In the genomic region with DNA sequence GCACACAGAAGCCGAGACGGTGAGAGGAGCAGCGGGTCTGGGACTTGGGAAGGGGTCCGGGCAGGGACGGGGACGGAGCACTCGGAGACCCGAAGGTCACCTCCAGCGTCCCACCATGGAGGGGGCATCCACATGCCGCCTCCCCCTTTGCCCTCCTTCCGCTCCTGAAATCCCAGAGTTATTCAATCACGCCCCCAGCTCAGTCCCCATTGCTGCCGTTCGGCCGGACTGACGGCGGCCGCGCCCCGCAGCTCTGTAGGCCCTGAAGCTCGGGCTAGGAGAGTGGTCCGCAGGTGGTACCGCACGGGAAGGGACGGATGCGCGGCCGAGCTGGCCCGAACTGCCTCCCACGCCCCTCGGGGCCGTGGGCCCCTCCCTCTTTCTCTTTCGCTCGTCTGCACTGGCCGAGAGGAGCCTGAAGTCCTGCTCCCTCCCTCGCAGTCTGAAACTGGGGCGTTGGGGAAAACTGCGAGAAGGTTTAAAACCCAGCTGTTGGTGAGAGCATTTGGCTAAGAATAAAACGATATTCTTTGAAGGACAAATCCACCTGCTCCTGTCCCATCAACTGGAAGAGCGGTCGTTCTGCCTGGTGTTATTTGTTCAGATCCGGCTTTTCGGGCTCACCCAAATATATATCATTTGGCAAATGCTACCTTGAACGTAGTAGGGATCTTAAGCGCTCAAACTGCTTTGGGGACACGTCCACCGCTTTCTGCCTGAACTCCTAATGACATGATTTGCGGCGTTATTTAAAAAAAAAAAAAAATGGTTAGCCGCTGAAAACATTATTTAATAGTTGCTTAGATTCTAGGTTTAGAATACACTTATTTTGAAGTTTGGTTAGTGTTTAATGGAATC, we compare ENCODE assay signal across 1 cellular context.
A peak's percentile ranks its signal among the peaks of the same experiment; 100 is the strongest.
TF ChIP-seq lines count a peak whose summit lies in the region.

No MANE protein-coding gene starts in this region.

TF ChIP-seq in K562, 482 proteins besides CTCF, POLR2A, EP300 and RAD21 (continued from another document and continues in another):
- TF ChIP-seq PATZ1 (CRISPR knock-in tag; IDR thresholded peaks at IDR 0.05; ENCODE audit: borderline replicate concordance): 0 out of 2 replicates have a peak, but pooled peaks have one; percentile 29
- TF ChIP-seq HDAC2 (IDR thresholded peaks at IDR 0.05): 0 out of 2 replicates have a peak, but pooled peaks have one; percentile 39
- no peak for TF ChIP-seq NFYB (IDR thresholded peaks at IDR 0.05; ENCODE audit: extremely low read depth, insufficient read length)
- peak; percentile 85 for TF ChIP-seq RBM22 (IDR thresholded peaks at IDR 0.05; ENCODE audit: low read depth, low read length, poor library complexity, severe bottlenecking)
- TF ChIP-seq IRF9 (tag; IDR thresholded peaks at IDR 0.05): no peak
- peak; percentile 7; the same call in 1 of the 2 replicates for TF ChIP-seq CREB1 (IDR thresholded peaks at IDR 0.05)
- peak; percentile 6; the same call in 1 of the 2 replicates for TF ChIP-seq CREB1 (CRISPR knock-in tag; IDR thresholded peaks at IDR 0.05)
- no peak for TF ChIP-seq ZNF24 (IDR thresholded peaks at IDR 0.05)
- peak; percentile 59 for TF ChIP-seq RBBP5 (IDR thresholded peaks at IDR 0.05; ENCODE audit: borderline replicate concordance, insufficient read depth, low read length, poor library complexity, severe bottlenecking)
- no peak for TF ChIP-seq TCFL5 (CRISPR knock-in tag; conservative IDR thresholded peaks at IDR 0.05)
- no peak; the same call in 1 of the 2 replicates for TF ChIP-seq ZNF143 (CRISPR knock-in tag; IDR thresholded peaks at IDR 0.05)
- TF ChIP-seq RBM15 (IDR thresholded peaks at IDR 0.05; ENCODE audit: insufficient read depth, low read length): no peak
- TF ChIP-seq ZNF165 (CRISPR knock-in tag; IDR thresholded peaks at IDR 0.05; ENCODE audit: borderline replicate concordance): no peak
- TF ChIP-seq ELK1 (CRISPR knock-in tag; IDR thresholded peaks at IDR 0.05): no peak
- TF ChIP-seq, protein P1, sequence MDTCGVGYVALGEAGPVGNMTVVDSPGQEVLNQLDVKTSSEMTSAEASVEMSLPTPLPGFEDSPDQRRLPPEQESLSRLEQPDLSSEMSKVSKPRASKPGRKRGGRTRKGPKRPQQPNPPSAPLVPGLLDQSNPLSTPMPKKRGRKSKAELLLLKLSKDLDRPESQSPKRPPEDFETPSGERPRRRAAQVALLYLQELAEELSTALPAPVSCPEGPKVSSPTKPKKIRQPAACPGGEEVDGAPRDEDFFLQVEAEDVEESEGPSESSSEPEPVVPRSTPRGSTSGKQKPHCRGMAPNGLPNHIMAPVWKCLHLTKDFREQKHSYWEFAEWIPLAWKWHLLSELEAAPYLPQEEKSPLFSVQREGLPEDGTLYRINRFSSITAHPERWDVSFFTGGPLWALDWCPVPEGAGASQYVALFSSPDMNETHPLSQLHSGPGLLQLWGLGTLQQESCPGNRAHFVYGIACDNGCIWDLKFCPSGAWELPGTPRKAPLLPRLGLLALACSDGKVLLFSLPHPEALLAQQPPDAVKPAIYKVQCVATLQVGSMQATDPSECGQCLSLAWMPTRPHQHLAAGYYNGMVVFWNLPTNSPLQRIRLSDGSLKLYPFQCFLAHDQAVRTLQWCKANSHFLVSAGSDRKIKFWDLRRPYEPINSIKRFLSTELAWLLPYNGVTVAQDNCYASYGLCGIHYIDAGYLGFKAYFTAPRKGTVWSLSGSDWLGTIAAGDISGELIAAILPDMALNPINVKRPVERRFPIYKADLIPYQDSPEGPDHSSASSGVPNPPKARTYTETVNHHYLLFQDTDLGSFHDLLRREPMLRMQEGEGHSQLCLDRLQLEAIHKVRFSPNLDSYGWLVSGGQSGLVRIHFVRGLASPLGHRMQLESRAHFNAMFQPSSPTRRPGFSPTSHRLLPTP (IDR thresholded peaks at IDR 0.05; ENCODE audit: borderline replicate concordance, extremely low read depth, insufficient read length): no peak
- TF ChIP-seq ZNF609 (CRISPR knock-in tag; IDR thresholded peaks at IDR 0.05; ENCODE audit: borderline replicate concordance): no peak
- 0 out of 2 replicates have a peak, but pooled peaks have one; percentile 47 for TF ChIP-seq ZBTB17 (CRISPR knock-in tag; IDR thresholded peaks at IDR 0.05)
- TF ChIP-seq NFE2 (IDR thresholded peaks at IDR 0.05; ENCODE audit: low read depth): no peak
- TF ChIP-seq HMG20A (CRISPR knock-in tag; conservative IDR thresholded peaks at IDR 0.05): no peak
- TF ChIP-seq, protein P2, sequence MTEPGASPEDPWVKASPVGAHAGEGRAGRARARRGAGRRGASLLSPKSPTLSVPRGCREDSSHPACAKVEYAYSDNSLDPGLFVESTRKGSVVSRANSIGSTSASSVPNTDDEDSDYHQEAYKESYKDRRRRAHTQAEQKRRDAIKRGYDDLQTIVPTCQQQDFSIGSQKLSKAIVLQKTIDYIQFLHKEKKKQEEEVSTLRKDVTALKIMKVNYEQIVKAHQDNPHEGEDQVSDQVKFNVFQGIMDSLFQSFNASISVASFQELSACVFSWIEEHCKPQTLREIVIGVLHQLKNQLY (CRISPR knock-in tag; conservative IDR thresholded peaks at IDR 0.05): no peak
- TF ChIP-seq, protein P3, sequence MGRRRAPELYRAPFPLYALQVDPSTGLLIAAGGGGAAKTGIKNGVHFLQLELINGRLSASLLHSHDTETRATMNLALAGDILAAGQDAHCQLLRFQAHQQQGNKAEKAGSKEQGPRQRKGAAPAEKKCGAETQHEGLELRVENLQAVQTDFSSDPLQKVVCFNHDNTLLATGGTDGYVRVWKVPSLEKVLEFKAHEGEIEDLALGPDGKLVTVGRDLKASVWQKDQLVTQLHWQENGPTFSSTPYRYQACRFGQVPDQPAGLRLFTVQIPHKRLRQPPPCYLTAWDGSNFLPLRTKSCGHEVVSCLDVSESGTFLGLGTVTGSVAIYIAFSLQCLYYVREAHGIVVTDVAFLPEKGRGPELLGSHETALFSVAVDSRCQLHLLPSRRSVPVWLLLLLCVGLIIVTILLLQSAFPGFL (CRISPR knock-in tag; IDR thresholded peaks at IDR 0.05): 0 out of 2 replicates have a peak, but pooled peaks have one; percentile 50
- TF ChIP-seq CSDE1 (IDR thresholded peaks at IDR 0.05): no peak
- no peak for TF ChIP-seq MECOM (CRISPR knock-in tag; IDR thresholded peaks at IDR 0.05)
- no peak for TF ChIP-seq KDM2B (CRISPR knock-in tag; IDR thresholded peaks at IDR 0.05)
- no peak; a peak in 1 of 4 replicates for TF ChIP-seq TEAD1 (CRISPR knock-in tag; IDR thresholded peaks at IDR 0.05)
- no peak for TF ChIP-seq KHSRP (IDR thresholded peaks at IDR 0.05)
- no peak for TF ChIP-seq SLC30A9 (CRISPR knock-in tag; IDR thresholded peaks at IDR 0.05)
- TF ChIP-seq ZNF436 (CRISPR knock-in tag; IDR thresholded peaks at IDR 0.05): no peak
- TF ChIP-seq POU5F1 (IDR thresholded peaks at IDR 0.05; ENCODE audit: borderline replicate concordance, low read depth, low read length, partially characterized antibody): no peak
- TF ChIP-seq NBN (IDR thresholded peaks at IDR 0.05; ENCODE audit: low read depth): no peak
- no peak for TF ChIP-seq JUND (IDR thresholded peaks at IDR 0.05; ENCODE audit: borderline replicate concordance, low read depth, low read length)
- no peak for TF ChIP-seq JUND (tag; IDR thresholded peaks at IDR 0.05; ENCODE audit: borderline replicate concordance, low read depth, low read length)
- no peak for TF ChIP-seq CHCHD3 (CRISPR knock-in tag; IDR thresholded peaks at IDR 0.05)
- TF ChIP-seq EGR1 (conservative IDR thresholded peaks at IDR 0.05): peak; percentile 83
- TF ChIP-seq POLR2AphosphoS5 (IDR thresholded peaks at IDR 0.05; ENCODE audit: control insufficient read depth, insufficient read depth, low read depth, low read length): peak; percentile 54; the same call in 1 of the 2 replicates
- TF ChIP-seq KLF13 (tag; IDR thresholded peaks at IDR 0.05; ENCODE audit: borderline replicate concordance, low read depth): peak; percentile 41; the same call in 1 of the 2 replicates
- TF ChIP-seq KDM5B (IDR thresholded peaks at IDR 0.05; ENCODE audit: insufficient replicate concordance, low read depth, low read length): peak; percentile 70
- no peak for TF ChIP-seq NCOA4 (IDR thresholded peaks at IDR 0.05; ENCODE audit: partially characterized antibody)
- peak; percentile 15; the same call in 1 of the 2 replicates for TF ChIP-seq ZBTB33 (CRISPR knock-in tag; IDR thresholded peaks at IDR 0.05)
- TF ChIP-seq MED1 (CRISPR knock-in tag; IDR thresholded peaks at IDR 0.05; ENCODE audit: borderline replicate concordance): no peak
- TF ChIP-seq, protein P4, sequence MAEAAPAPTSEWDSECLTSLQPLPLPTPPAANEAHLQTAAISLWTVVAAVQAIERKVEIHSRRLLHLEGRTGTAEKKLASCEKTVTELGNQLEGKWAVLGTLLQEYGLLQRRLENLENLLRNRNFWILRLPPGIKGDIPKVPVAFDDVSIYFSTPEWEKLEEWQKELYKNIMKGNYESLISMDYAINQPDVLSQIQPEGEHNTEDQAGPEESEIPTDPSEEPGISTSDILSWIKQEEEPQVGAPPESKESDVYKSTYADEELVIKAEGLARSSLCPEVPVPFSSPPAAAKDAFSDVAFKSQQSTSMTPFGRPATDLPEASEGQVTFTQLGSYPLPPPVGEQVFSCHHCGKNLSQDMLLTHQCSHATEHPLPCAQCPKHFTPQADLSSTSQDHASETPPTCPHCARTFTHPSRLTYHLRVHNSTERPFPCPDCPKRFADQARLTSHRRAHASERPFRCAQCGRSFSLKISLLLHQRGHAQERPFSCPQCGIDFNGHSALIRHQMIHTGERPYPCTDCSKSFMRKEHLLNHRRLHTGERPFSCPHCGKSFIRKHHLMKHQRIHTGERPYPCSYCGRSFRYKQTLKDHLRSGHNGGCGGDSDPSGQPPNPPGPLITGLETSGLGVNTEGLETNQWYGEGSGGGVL (CRISPR knock-in tag; IDR thresholded peaks at IDR 0.05): no peak
